Comparison of ENCODE assay signal across 13 cellular contexts in genomic region chr2:587371-587960, GRCh38.
"Had no signal": no experiment of that assay in that cellular context is flagged by ENCODE, and none has a peak within 500 bp of the region (broad histone marks: within the 10 kb centered on the region; RNA-seq: fewer than 3 reads in every experiment).

No MANE protein-coding gene starts in this region.

- H3K27ac ChIP-seq: adrenal gland had no signal

- H3K27me3 ChIP-seq: adrenal gland had no signal

- H3K4me3 ChIP-seq: adrenal gland, skin epidermis had no signal

- H3K9me3 ChIP-seq: adrenal gland had no signal

- ATAC-seq: activated CD8-positive, alpha-beta T cell treated with anti-CD3 and anti-CD28 coated beads for 36 hours; activated T-helper 17 cell treated with anti-CD3 and anti-CD28 coated beads, Interleukin-2, amount 50 U/mL, for 72 hours; left ventricle myocardium superior had no signal

- H3K36me3 ChIP-seq: adrenal gland had no signal

- DNase-seq: activated CD4-positive, alpha-beta T cell treated with anti-CD3 and anti-CD28 coated beads for 1 hour; activated CD8-positive, alpha-beta T cell treated with anti-CD3 and anti-CD28 coated beads for 36 hours; activated naive CD4-positive, alpha-beta T cell treated with anti-CD3 and anti-CD28 coated beads, Interleukin-2, amount 50 U/mL, for 16 hours; activated T-cell treated with anti-CD3 and anti-CD28 coated beads for 4 hours; adrenal gland; erythroblast; hippocampal formation; left ventricle myocardium superior; stimulated activated CD4-positive, alpha-beta T cell treated with anti-CD3 and anti-CD28 coated beads, Interleukin-4, amount 100 ng/mL, for 4 hours; SW 1271; trophoblast cell had no signal
